12 cellular contexts compared by ENCODE assay signal in genomic region chr3:128438488-128439072, GRCh38. TPM values are rescaled to one million over a fixed set of nuclear protein-coding genes. Genes with fewer than 3 reads are reported as not detected.
A peak's percentile ranks its signal among the peaks of the same experiment; 100 is the strongest.
DNase-seq lines count a peak whose midpoint lies in the region; ATAC-seq and TF ChIP-seq lines count a peak whose summit lies in the region.
"Had no signal": no experiment of that assay in that cellular context is flagged by ENCODE, and none has a peak within 500 bp of the region (broad histone marks: within the 10 kb centered on the region; RNA-seq: fewer than 3 reads in every experiment).

No MANE protein-coding gene starts in this region.

- H3K4me3 ChIP-seq in GM12875 (ENCODE audit: low read depth, low read length) = no peak overlapping the region
- no peak overlapping the region for H3K4me3 ChIP-seq in fibroblast of villous mesenchyme (ENCODE audit: low read depth, low read length)
- H3K4me3 ChIP-seq in MG63 = no peak overlapping the region
- H3K4me3 ChIP-seq in upper lobe of left lung = no peak overlapping the region
- H3K4me3 ChIP-seq: vagina had no signal

- in situ Hi-C loops in SK-MEL-5 (cut with HindIII; ENCODE audit: low pct_unique_long_range_greater_than_20kb, low sequenced_read_pairs) = no loop called here

- no peak overlapping the region for H3K27ac ChIP-seq in upper lobe of left lung
- H3K27ac ChIP-seq: vagina had no signal

- H3K36me3 ChIP-seq in MG63 = no peaks in the 10 kb centered on the region
- H3K36me3 ChIP-seq in upper lobe of left lung = no peaks in the 10 kb centered on the region
- H3K36me3 ChIP-seq: vagina had no signal

- H3K4me1 ChIP-seq in upper lobe of left lung = no peaks in the 10 kb centered on the region
- H3K4me1 ChIP-seq: vagina had no signal

- ATAC-seq in GM21619 (IDR thresholded peaks at IDR 0.05; ENCODE audit: unreplicated experiment) (no peak), upper lobe of left lung (ENCODE audit: low FRiP score in 2 of 2) (no peak)

- no peak for TF ChIP-seq EP300 in upper lobe of left lung (IDR thresholded peaks at IDR 0.05)

- H3K27me3 ChIP-seq in MG63 = no peaks in the 10 kb centered on the region
- peaks cover 0 to 1% (median 0%) of the 10 kb centered on the region in 4 donors for H3K27me3 ChIP-seq in upper lobe of left lung
- H3K27me3 ChIP-seq: vagina had no signal

- 70 to 75% methylated on average over 1 to 6 of the region's 6 CpGs for WGBS in upper lobe of left lung, 2 donors

- DNase-seq in AG09319 (ENCODE audit: extremely low read depth, low read depth) = no peak
- peak; percentile 51 for DNase-seq in SK-MEL-5 (ENCODE audit: low read depth, low spot score)
- no peak for DNase-seq in fibroblast of villous mesenchyme (ENCODE audit: low read depth)
- DNase-seq in NK-92 treated with Interleukin-12 subunit alpha and Interleukin-12 subunit beta, amount 100 ng/mL, for 24 hours (lab: John Stamatoyannopoulos, UW) = no peak
- DNase-seq in MG63 = no peak
- no peak for DNase-seq in upper lobe of left lung
- DNase-seq: NCI-H2029 had no signal

- TF ChIP-seq POLR2A in upper lobe of left lung (IDR thresholded peaks at IDR 0.05) = no peak

- TF ChIP-seq CTCF in AG09319 (IDR thresholded peaks at IDR 0.05; ENCODE audit: low read depth, low read length) (peak; percentile 18), GM12875 (IDR thresholded peaks at IDR 0.05; ENCODE audit: borderline replicate concordance, insufficient read depth, low read depth, low read length) (peak; percentile 79), fibroblast of villous mesenchyme (IDR thresholded peaks at IDR 0.05; ENCODE audit: insufficient read depth, low read depth, low read length) (peak; percentile 56), upper lobe of left lung (IDR thresholded peaks at IDR 0.05) (no peak)

- H3K9me3 ChIP-seq in MG63 (peaks cover 4% of the 10 kb centered on the region; the same call in 1 of the 2 replicates), upper lobe of left lung (no peaks in the 10 kb centered on the region)
- H3K9me3 ChIP-seq: vagina had no signal

RNA-seq across cellular contexts. Expression of gene DNAJB8, which starts 28.1 kb away (rescaled TPM):
- not detected in 2 replicates for total RNA-seq in SK-MEL-5 (2014; rRNA removed; shearing (Covaris generic))
- polyA plus RNA-seq in SK-MEL-5 (2015; cell fraction: cytosol; rRNA removed) = not detected in 2 replicates
- polyA plus RNA-seq in SK-MEL-5 (2015; cell fraction: nucleus; rRNA removed) = not detected in 2 replicates
- total RNA-seq in fibroblast of villous mesenchyme (not detected in 2 replicates), upper lobe of left lung (not detected)
- not detected in 2 replicates for total RNA-seq in MG63 (2014; rRNA removed; shearing (Covaris generic); ENCODE audit: low replicate concordance)
- total RNA-seq: cerebellum, vagina had no signal
- polyA plus RNA-seq: neural cell had no signal

RNA-seq across cellular contexts. Expression of gene GATA2, which starts 54.4 kb away (rescaled TPM):
- total RNA-seq in SK-MEL-5 (2014; rRNA removed; shearing (Covaris generic)) = 0.75 and 1.8 TPM in 2 replicates
- 7.4 and 7.7 TPM in 2 replicates for polyA plus RNA-seq in SK-MEL-5 (2015; cell fraction: cytosol; rRNA removed)
- polyA plus RNA-seq in SK-MEL-5 (2015; cell fraction: nucleus; rRNA removed) = 1.9 and 3.8 TPM in 2 replicates
- total RNA-seq in fibroblast of villous mesenchyme = 26.7 and 41.0 TPM in 2 replicates
- total RNA-seq in MG63 (2014; rRNA removed; shearing (Covaris generic); ENCODE audit: low replicate concordance) = 0.27 and 2.6 TPM in 2 replicates
- total RNA-seq in upper lobe of left lung = 10 to 100 TPM; 17.8 to 97.0 (median 63.0) TPM
- polyA plus RNA-seq: neural cell had no signal

Comparison
In these comparisons a context has a peak if more than half of its experiments do, and no peak if none do; other contexts are left out.
1. CTCF ChIP-seq: peak in AG09319 (single experiment), GM12875 (single experiment) and fibroblast of villous mesenchyme (single experiment); none in upper lobe of left lung (0 of 6).